Comparison of ENCODE assay signal across 13 cellular contexts in the genomic region with DNA sequence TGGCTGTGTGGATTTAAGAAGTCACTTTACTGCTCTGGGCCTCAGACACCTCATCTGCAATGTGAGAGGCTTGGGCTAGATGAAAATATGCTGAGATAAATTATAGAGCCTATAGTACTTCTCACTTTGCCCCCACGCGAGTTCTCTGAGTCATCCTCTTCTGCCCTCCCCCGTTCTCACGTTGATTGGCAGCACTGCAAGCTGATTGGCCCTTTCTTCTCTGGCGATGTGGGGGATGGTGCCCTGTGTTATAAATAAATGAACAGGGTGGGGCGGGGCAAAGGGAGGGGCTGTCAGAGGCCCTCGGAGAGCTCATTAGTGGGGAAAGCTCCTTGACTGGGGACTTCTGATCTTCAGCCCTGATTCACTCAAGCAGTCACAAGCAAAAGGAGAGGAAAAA.
DNase-seq lines count a peak whose midpoint lies in the region; ATAC-seq and TF ChIP-seq lines count a peak whose summit lies in the region.
"Had no signal": no experiment of that assay in that cellular context is flagged by ENCODE, and none has a peak within 500 bp of the region (broad histone marks: within the 10 kb centered on the region; RNA-seq: fewer than 3 reads in every experiment).

No MANE protein-coding gene starts in this region.

- H3K4me3 Mint-ChIP-seq in activated naive CD4-positive, alpha-beta T cell treated with anti-CD3 and anti-CD28 coated beads, Interleukin-2, amount 10 ng/mL, durations not matched to agents 7 days and 5 days = no peak overlapping the region
- H3K4me3 Mint-ChIP-seq in chondrocyte (ENCODE audit: unreplicated experiment) (no peak overlapping the region), MCF 10A (ENCODE audit: unreplicated experiment) (no peak overlapping the region)
- H3K4me3 Mint-ChIP-seq: activated naive CD4-positive, alpha-beta T cell treated with anti-CD3 and anti-CD28 coated beads, Interleukin-2, amount 50 U/mL, for 24 hours had no signal

- intact Hi-C loops in MCF 10A (cut with micrococcal nuclease) = no loop called here

- H3K27ac Mint-ChIP-seq in activated naive CD4-positive, alpha-beta T cell treated with anti-CD3 and anti-CD28 coated beads, Interleukin-2, amount 10 ng/mL, durations not matched to agents 7 days and 5 days = no peak overlapping the region
- no peak overlapping the region for H3K27ac Mint-ChIP-seq in chondrocyte (ENCODE audit: unreplicated experiment)
- H3K27ac Mint-ChIP-seq in MCF 10A (ENCODE audit: low read depth, unreplicated experiment) = no peak overlapping the region
- H3K27ac Mint-ChIP-seq: activated naive CD4-positive, alpha-beta T cell treated with anti-CD3 and anti-CD28 coated beads, Interleukin-2, amount 50 U/mL, for 24 hours had no signal

- no peaks in the 10 kb centered on the region for H3K9me3 Mint-ChIP-seq in activated naive CD4-positive, alpha-beta T cell treated with anti-CD3 and anti-CD28 coated beads, Interleukin-2, amount 10 ng/mL, durations not matched to agents 7 days and 5 days
- H3K9me3 Mint-ChIP-seq in chondrocyte (ENCODE audit: low read depth) = no peaks in the 10 kb centered on the region
- H3K9me3 Mint-ChIP-seq in MCF 10A (ENCODE audit: unreplicated experiment) = no peaks in the 10 kb centered on the region
- H3K9me3 Mint-ChIP-seq: activated naive CD4-positive, alpha-beta T cell treated with anti-CD3 and anti-CD28 coated beads, Interleukin-2, amount 50 U/mL, for 24 hours had no signal

- TF ChIP-seq CTCF in chondrocyte (IDR thresholded peaks at IDR 0.05) (no peak), MCF 10A (IDR thresholded peaks at IDR 0.05; ENCODE audit: unreplicated experiment) (no peak)

- no peak for ATAC-seq in HG02610 (IDR thresholded peaks at IDR 0.05; ENCODE audit: unreplicated experiment)

- POLR2A ChIA-PET in MCF 10A (lab: Yijun Ruan, JAX) = no interaction called here

- H3K27me3 Mint-ChIP-seq in activated naive CD4-positive, alpha-beta T cell treated with anti-CD3 and anti-CD28 coated beads, Interleukin-2, amount 10 ng/mL, durations not matched to agents 7 days and 5 days = peaks cover 7% of the 10 kb centered on the region
- H3K27me3 Mint-ChIP-seq in chondrocyte (ENCODE audit: low read depth) (peaks cover 15% of the 10 kb centered on the region), MCF 10A (ENCODE audit: insufficient read depth, unreplicated experiment) (peaks cover 11% of the 10 kb centered on the region)

- H3K4me1 Mint-ChIP-seq in activated naive CD4-positive, alpha-beta T cell treated with anti-CD3 and anti-CD28 coated beads, Interleukin-2, amount 10 ng/mL, durations not matched to agents 7 days and 5 days = no peaks in the 10 kb centered on the region
- no peaks in the 10 kb centered on the region for H3K4me1 Mint-ChIP-seq in chondrocyte (ENCODE audit: low read depth)
- no peaks in the 10 kb centered on the region for H3K4me1 Mint-ChIP-seq in MCF 10A (ENCODE audit: insufficient read depth, unreplicated experiment)
- H3K4me1 Mint-ChIP-seq: activated naive CD4-positive, alpha-beta T cell treated with anti-CD3 and anti-CD28 coated beads, Interleukin-2, amount 50 U/mL, for 24 hours had no signal

- BruUV-seq in MCF 10A (replicated peaks; lab: Mats Ljungman, UMichigan) = no TSS peak

- peak; percentile 3 for DNase-seq in activated naive CD4-positive, alpha-beta T cell treated with Interleukin-2 at 50 U/mL for 16 hours
- DNase-seq in activated naive CD4-positive, alpha-beta T cell treated with anti-CD3 and anti-CD28 coated beads, Interleukin-2, amount 10 ng/mL, durations not matched to agents 7 days and 5 days = no peak
- DNase-seq in NCI-H2227 treated with DMSO at 0.1 percent for 48 hours (lab: John Stamatoyannopoulos, UW) = peak; percentile 60
- peak; percentile 18 for DNase-seq in chondrocyte (ENCODE audit: low spot score)
- DNase-seq in stimulated activated CD4-positive, alpha-beta T cell treated with anti-CD3 and anti-CD28 coated beads, Interleukin-4, amount 100 ng/mL, for 24 hours = peak; percentile 5
- no peak for DNase-seq in MCF 10A (ENCODE audit: unreplicated experiment)
- DNase-seq in activated CD8-positive, alpha-beta memory T cell treated with anti-CD3 and anti-CD28 coated beads, Interleukin-2, amount 50 U/mL, for 4 hours = no peak
- DNase-seq: COR-L47, left ventricle myocardium inferior, NCI-H1048, substantia nigra had no signal

- no peaks in the 10 kb centered on the region for H3K36me3 Mint-ChIP-seq in activated naive CD4-positive, alpha-beta T cell treated with anti-CD3 and anti-CD28 coated beads, Interleukin-2, amount 10 ng/mL, durations not matched to agents 7 days and 5 days
- H3K36me3 Mint-ChIP-seq in chondrocyte (ENCODE audit: low read depth) (no peaks in the 10 kb centered on the region), MCF 10A (ENCODE audit: insufficient read depth, unreplicated experiment) (no peaks in the 10 kb centered on the region)
- H3K36me3 Mint-ChIP-seq: activated naive CD4-positive, alpha-beta T cell treated with anti-CD3 and anti-CD28 coated beads, Interleukin-2, amount 50 U/mL, for 24 hours had no signal

- CTCF ChIA-PET in activated naive CD4-positive, alpha-beta T cell treated with anti-CD3 and anti-CD28 coated beads, Interleukin-2, amount 10 ng/mL, durations not matched to agents 7 days and 5 days (lab: Charles Lee) = interaction anchor here (1.5 kb wide), 1 partner anchor 24 kb away, joined by 4 read pairs; no protein-coding TSS in a partner anchor
- CTCF ChIA-PET in MCF 10A (lab: Yijun Ruan, JAX) = interaction anchor here (0.6 to 1.6 kb wide), 4 partner anchors 25 to 1529 kb away, joined by 3 to 6 read pairs (median 4); no protein-coding TSS in a partner anchor

Comparison
In these comparisons a context has a peak if more than half of its experiments do, and no peak if none do; other contexts are left out.
1. DNase-seq: peak in activated naive CD4-positive, alpha-beta T cell treated with Interleukin-2 at 50 U/mL for 16 hours (single experiment), NCI-H2227 treated with DMSO at 0.1 percent for 48 hours (single experiment), chondrocyte (single experiment) and stimulated activated CD4-positive, alpha-beta T cell treated with anti-CD3 and anti-CD28 coated beads, Interleukin-4, amount 100 ng/mL, for 24 hours (single experiment); none in activated naive CD4-positive, alpha-beta T cell treated with anti-CD3 and anti-CD28 coated beads, Interleukin-2, amount 10 ng/mL, durations not matched to agents 7 days and 5 days (single experiment), MCF 10A (single experiment) and activated CD8-positive, alpha-beta memory T cell treated with anti-CD3 and anti-CD28 coated beads, Interleukin-2, amount 50 U/mL, for 4 hours (single experiment).